Comparison of ENCODE assay signal across 10 cellular contexts in genomic region chr22:41939981-41940852, GRCh38. TPM values are rescaled to one million over a fixed set of nuclear protein-coding genes. Genes with fewer than 3 reads are reported as not detected.
DNase-seq lines count a peak whose midpoint lies in the region; ATAC-seq and TF ChIP-seq lines count a peak whose summit lies in the region.
"Had no signal": no experiment of that assay in that cellular context is flagged by ENCODE, and none has a peak within 500 bp of the region (broad histone marks: within the 10 kb centered on the region; RNA-seq: fewer than 3 reads in every experiment).

No MANE protein-coding gene starts in this region.

- no TSS peak for BruUV-seq in A673 (replicated peaks; lab: Mats Ljungman, UMichigan)

- CTCF ChIA-PET in A673 (lab: Charles Lee), result interaction anchor here (1.1 to 2.0 kb wide), 4 partner anchors 14 to 273 kb away, joined by 6 to 32 read pairs (median 7); no protein-coding TSS in a partner anchor

- H3K27ac ChIP-seq in A673 (ENCODE audit: low read depth, low read length, poor library complexity, severe bottlenecking), result peak overlapping the region; percentile 57
- peak overlapping the region in 1 of 4 donors; percentile 22 for H3K27ac ChIP-seq in body of pancreas
- no peak overlapping the region for H3K27ac ChIP-seq in neural progenitor cell
- H3K27ac ChIP-seq: HL-60 had no signal

- no peaks in the 10 kb centered on the region for H3K27me3 Mint-ChIP-seq in neural progenitor cell (ENCODE audit: insufficient read depth, low read depth)
- H3K27me3 Mint-ChIP-seq in type B pancreatic cell, result no peaks in the 10 kb centered on the region

- H3K4me1 Mint-ChIP-seq in neural progenitor cell (peaks cover 15% of the 10 kb centered on the region), type B pancreatic cell (ENCODE audit: unreplicated experiment) (peaks cover 20% of the 10 kb centered on the region)

- POLR2A ChIA-PET in A673 (lab: Charles Lee; ENCODE audit: low non-redundant PET), result interaction anchor here (0.5 to 1.3 kb wide), 3 partner anchors 140 to 374 kb away, joined by 3 to 7 read pairs (median 4); partner anchors contain the start of gene CCDC134

- no peak overlapping the region for H3K4me2 ChIP-seq in neural progenitor cell

- H2AFZ ChIP-seq in neural progenitor cell (replicated peaks), result no peak overlapping the region

- H3K36me3 ChIP-seq in A673 (ENCODE audit: insufficient read depth, low read length, poor library complexity, severe bottlenecking), result peaks cover 75% of the 10 kb centered on the region
- no peaks in the 10 kb centered on the region for H3K36me3 ChIP-seq in body of pancreas (replicated peaks in 1 of 2; ENCODE audit: insufficient read depth in 1 of 2, low read depth in 2 of 2)
- H3K36me3 ChIP-seq in neural progenitor cell, result no peaks in the 10 kb centered on the region

- H4K20me1 ChIP-seq in neural progenitor cell (ENCODE audit: low read depth), result peaks cover 19% of the 10 kb centered on the region

- H3K9me3 Mint-ChIP-seq in neural progenitor cell (no peaks in the 10 kb centered on the region), type B pancreatic cell (no peaks in the 10 kb centered on the region)

- H3K4me3 Mint-ChIP-seq in neural progenitor cell (no peak overlapping the region), type B pancreatic cell (peak overlapping the region; percentile 47)

- no peak overlapping the region for H3K4me3 ChIP-seq in A673 (ENCODE audit: low read depth, low read length, poor library complexity, severe bottlenecking)
- H3K4me3 ChIP-seq in body of pancreas, result no peak overlapping the region
- H3K4me3 ChIP-seq in neural progenitor cell, result no peak overlapping the region

- H3K4me1 ChIP-seq in A673 (ENCODE audit: insufficient read depth, low read length, poor library complexity, severe bottlenecking), result peaks cover 5% of the 10 kb centered on the region
- peaks cover 6% of the 10 kb centered on the region for H3K4me1 ChIP-seq in body of pancreas
- H3K4me1 ChIP-seq in neural progenitor cell, result no peaks in the 10 kb centered on the region

- peak; percentile 52 for ATAC-seq in HG03025 (IDR thresholded peaks at IDR 0.05; ENCODE audit: low FRiP score, unreplicated experiment)
- no peak for ATAC-seq in body of pancreas

- TF ChIP-seq CTCF in A673 (conservative IDR thresholded peaks at IDR 0.05; ENCODE audit: low read depth, low read length), result no peak
- no peak for TF ChIP-seq CTCF in body of pancreas (IDR thresholded peaks at IDR 0.05)
- no peak for TF ChIP-seq CTCF in neural progenitor cell (IDR thresholded peaks at IDR 0.05)
- TF ChIP-seq CTCF in type B pancreatic cell (conservative IDR thresholded peaks at IDR 0.05), result no peak

- H3K27me3 ChIP-seq in A673 (replicated peaks; ENCODE audit: insufficient read depth, low read depth, low read length, poor library complexity), result no peaks in the 10 kb centered on the region
- H3K27me3 ChIP-seq in body of pancreas, result no peaks in the 10 kb centered on the region
- no peaks in the 10 kb centered on the region for H3K27me3 ChIP-seq in neural progenitor cell

- peaks cover 32% of the 10 kb centered on the region for H3F3A ChIP-seq in neural progenitor cell (ENCODE audit: low read depth)

- WGBS in body of pancreas, 2 donors, result 81 to 85% methylated on average over 11 to 13 of the region's 13 CpGs

- H3K79me2 ChIP-seq in neural progenitor cell (ENCODE audit: low read depth), result peaks cover 9% of the 10 kb centered on the region

- TF ChIP-seq POLR2A in GM18526 (IDR thresholded peaks at IDR 0.05; ENCODE audit: extremely low read depth, insufficient read length), result peak; percentile 85
- peak in 2 of 3 donors; percentile 23 for TF ChIP-seq POLR2A in body of pancreas (IDR thresholded peaks at IDR 0.05)

- H3K36me3 Mint-ChIP-seq in neural progenitor cell, result peaks cover 24% of the 10 kb centered on the region
- peaks cover 11% of the 10 kb centered on the region for H3K36me3 Mint-ChIP-seq in type B pancreatic cell

- H3K9me3 ChIP-seq in A673 (ENCODE audit: low read depth, low read length, poor library complexity, severe bottlenecking) (no peaks in the 10 kb centered on the region), body of pancreas (no peaks in the 10 kb centered on the region), neural progenitor cell (ENCODE audit: low read depth) (no peaks in the 10 kb centered on the region)

- H3K9ac ChIP-seq in neural progenitor cell, result no peak overlapping the region

- H3K27ac Mint-ChIP-seq in neural progenitor cell, result peak overlapping the region; percentile 50
- peak overlapping the region; percentile 92 for H3K27ac Mint-ChIP-seq in type B pancreatic cell

- DNase-seq in A673 (ENCODE audit: low spot score), result peak; percentile 53
- DNase-seq in T-helper 22 cell (ENCODE audit: low read depth), result peak; percentile 97
- peak in 2 of 4 donors; percentile 26 to 53 for DNase-seq in body of pancreas
- DNase-seq in neural progenitor cell (ENCODE audit: low spot score), result no peak
- no peak for DNase-seq in type B pancreatic cell (ENCODE audit: extremely low spot score, unreplicated experiment)
- DNase-seq in NOMO-1 (lab: John Stamatoyannopoulos, UW; ENCODE audit: unreplicated experiment in 2 of 2), result no peak

- intact Hi-C loops in A673 (cut with micrococcal nuclease; ENCODE audit: unreplicated experiment), result loop anchor here (2.0 kb wide), 2 partner anchors 193 to 243 kb away; no protein-coding TSS in a partner anchor
- intact Hi-C loops in body of pancreas (cut with DNase I), result loop anchor here (5.0 to 10.0 kb wide), 3 partner anchors 118 to 235 kb away; no protein-coding TSS in a partner anchor

RNA-seq across cellular contexts. Expression of gene CENPM, which starts 6.7 kb away (rescaled TPM):
- total RNA-seq in A673 (2021) (62.1 and 67.2 TPM in 2 replicates), body of pancreas (not detected), neural progenitor cell (ENCODE audit: low replicate concordance) (20.2 and 45.3 TPM in 2 replicates), type B pancreatic cell (ENCODE audit: low replicate concordance) (12.2 and 29.4 TPM in 2 replicates)

RNA-seq across cellular contexts. Expression of gene TNFRSF13C, which starts 13.6 kb away (rescaled TPM):
- total RNA-seq in A673 (2021) (6.6 and 8.0 TPM in 2 replicates), body of pancreas (not detected), neural progenitor cell (ENCODE audit: low replicate concordance) (2.2 and 2.7 TPM in 2 replicates), type B pancreatic cell (ENCODE audit: low replicate concordance) (0.79 and 3.4 TPM in 2 replicates)
- total RNA-seq: lung microvascular endothelial cell had no signal

RNA-seq across cellular contexts. Expression of gene SHISA8, which starts 25.3 kb away (rescaled TPM):
- 1.4 and 1.8 TPM in 2 replicates for total RNA-seq in A673 (2021)
- total RNA-seq in body of pancreas, result not detected
- total RNA-seq in neural progenitor cell (ENCODE audit: low replicate concordance), result not detected in 2 replicates
- total RNA-seq in type B pancreatic cell (ENCODE audit: low replicate concordance), result 0.22 and 0.45 TPM in 2 replicates
- total RNA-seq: lung microvascular endothelial cell had no signal

RNA-seq across cellular contexts. Expression of gene SEPTIN3, which starts 29.0 kb away (rescaled TPM):
- 3.6 and 4.6 TPM in 2 replicates for total RNA-seq in A673 (2021)
- under 1 TPM in 1 of 2 donors, not detected in 1; 0.52 TPM for total RNA-seq in body of pancreas
- total RNA-seq in neural progenitor cell (ENCODE audit: low replicate concordance), result 12.8 and 20.5 TPM in 2 replicates
- total RNA-seq in type B pancreatic cell (ENCODE audit: low replicate concordance), result 3.7 and 16.3 TPM in 2 replicates

Comparison
In these comparisons a context has a peak if more than half of its experiments do, and no peak if none do; other contexts are left out.
1. DNase-seq: peak in A673 (single experiment) and T-helper 22 cell (single experiment); none in neural progenitor cell (single experiment), type B pancreatic cell (single experiment) and NOMO-1 (0 of 2).
2. RNA of gene CENPM, which starts 6.7 kb away (total RNA-seq): 62.1 to 67.2 TPM in A673, 12.2 to 29.4 TPM in type B pancreatic cell and 20.2 to 45.3 TPM in neural progenitor cell; not detected in body of pancreas; every median in the first group is over 10 times any median in the second.